8 cellular contexts compared by ENCODE assay signal in the genomic region with DNA sequence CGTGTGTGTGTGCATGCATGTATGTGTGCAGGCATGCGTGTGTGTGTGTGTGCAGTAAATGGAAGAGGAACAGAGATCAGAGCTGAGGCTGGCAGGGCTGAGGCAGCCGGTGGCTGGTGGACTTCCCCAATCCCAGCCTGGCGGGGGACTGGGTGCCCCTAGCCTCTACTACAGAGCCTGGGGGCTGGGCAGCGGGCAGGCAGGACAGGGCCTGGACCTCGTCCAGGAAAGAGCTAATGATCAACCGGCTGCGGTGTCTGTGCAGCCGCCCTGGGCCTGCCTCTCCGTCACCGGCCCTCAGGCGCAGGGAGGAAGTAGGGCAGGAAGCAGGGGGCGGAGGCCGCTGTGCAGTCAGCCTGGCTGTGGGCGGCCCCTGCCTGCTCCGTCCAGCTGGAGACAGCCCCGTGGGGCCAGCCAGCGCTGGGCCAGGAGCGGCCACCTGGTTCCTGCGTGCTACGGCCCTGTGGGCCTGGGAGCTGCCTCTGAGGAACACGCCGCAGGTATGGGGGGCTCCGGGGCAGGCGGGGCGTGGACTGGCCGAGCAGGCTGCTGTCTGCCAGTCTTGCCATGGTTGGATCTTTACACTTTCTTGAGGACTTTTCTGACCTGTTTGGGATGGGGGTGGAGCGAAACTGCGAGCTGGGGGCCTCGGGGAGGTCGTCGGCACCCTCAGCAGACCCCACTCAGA. TPM values are rescaled to one million over a fixed set of nuclear protein-coding genes. Genes with fewer than 3 reads are reported as not detected.
A peak's percentile ranks its signal among the peaks of the same experiment; 100 is the strongest.
DNase-seq lines count a peak whose midpoint lies in the region; ATAC-seq and TF ChIP-seq lines count a peak whose summit lies in the region.

SH3TC1 (plus strand) TSS at position 385 of the 688 bp plus-strand sequence. CDS start 5,905 bp downstream, outside the sequence.

- in situ Hi-C loops in endometrial microvascular endothelial cells (cut with HindIII; ENCODE audit: inconsistent ontology term, low pct_unique_long_range_greater_than_20kb, low sequenced_read_pairs): no loop called here

- intact Hi-C loops in mucosa of descending colon (cut with DNase I, micrococcal nuclease): no loop called here

- peaks cover 22% of the 10 kb centered on the region for H3K4me1 ChIP-seq in mucosa of descending colon (ENCODE audit: low read depth)

- ATAC-seq in HG02885 (IDR thresholded peaks at IDR 0.05; ENCODE audit: poor library complexity, unreplicated experiment) (peak; percentile 91), mucosa of descending colon (peak; percentile 95)

- DNase-seq in NCI-H510A treated with DMSO at 0.1 percent for 48 hours (lab: John Stamatoyannopoulos, UW) (peak; percentile 30), NCI-H510A (lab: John Stamatoyannopoulos, UW) (no peak), NCI-H69 (lab: John Stamatoyannopoulos, UW) (peak; percentile 86), mucosa of descending colon (peak; percentile 92 to 96 (median 94))
- DNase-seq in activated CD8-positive, alpha-beta memory T cell treated with anti-CD3 and anti-CD28 coated beads for 24 hours: peak; percentile 86
- DNase-seq in stimulated activated CD8-positive, alpha-beta memory T cell treated with anti-CD3 and anti-CD28 coated beads, Interleukin-7, amount 100 ng/mL, for 24 hours (ENCODE audit: low read depth): peak; percentile 18

- TF ChIP-seq CTCF in mucosa of descending colon (IDR thresholded peaks at IDR 0.05): no peak

- H3K36me3 ChIP-seq in mucosa of descending colon (ENCODE audit: low read depth): no peaks in the 10 kb centered on the region

- no peaks in the 10 kb centered on the region for H3K9me3 ChIP-seq in mucosa of descending colon

- peak within 1 kb of the TSS; percentile 12 for H3K4me3 ChIP-seq in mucosa of descending colon

RNA-seq across cellular contexts. Expression of gene SH3TC1, which starts in this region (rescaled TPM):
- 61.9 TPM for total RNA-seq in endometrial microvascular endothelial cells (ENCODE audit: inconsistent ontology term)
- 10 to 100 TPM; 10.3 to 13.6 (median 11.7) TPM for total RNA-seq in mucosa of descending colon
